ENCODE assay signal across 13 cellular contexts in the genomic region with DNA sequence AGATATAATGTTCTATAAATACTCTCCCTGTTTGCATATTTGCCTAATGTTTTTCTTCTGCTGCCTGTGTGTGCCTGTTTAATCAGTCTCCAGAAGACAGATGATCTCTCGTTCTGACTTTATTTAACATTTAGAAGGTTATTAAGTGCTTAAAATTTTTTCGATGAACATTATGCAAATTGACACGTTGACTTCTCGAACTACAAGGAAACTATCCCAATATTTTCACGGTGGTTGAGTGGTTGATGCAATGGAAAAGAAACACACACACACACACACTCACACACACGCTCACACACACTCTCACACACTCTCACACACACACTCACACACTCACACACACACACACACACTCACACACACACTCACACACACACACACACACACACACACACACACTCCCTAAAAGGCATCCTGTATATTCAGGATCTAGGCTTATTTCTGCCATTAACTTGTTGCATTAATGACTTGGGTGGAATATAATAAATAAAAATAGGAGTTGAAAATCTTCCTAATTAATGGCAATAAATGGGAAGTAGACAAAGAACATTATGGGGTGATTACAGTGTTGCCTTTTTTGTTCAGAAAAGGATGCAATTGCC.
"Had no signal": no experiment of that assay in that cellular context is flagged by ENCODE, and none has a peak within 500 bp of the region (broad histone marks: within the 10 kb centered on the region; RNA-seq: fewer than 3 reads in every experiment).

No MANE protein-coding gene starts in this region.

- H3K4me3 ChIP-seq: pancreas, stomach, thyroid gland, uterus had no signal

- H3K4me3 Mint-ChIP-seq: activated CD4-positive, alpha-beta memory T cell treated with anti-CD3 and anti-CD28 coated beads, Interleukin-2, amount 10 ng/mL, durations not matched to agents 7 days and 5 days; activated naive CD8-positive, alpha-beta T cell treated with anti-CD3 and anti-CD28 coated beads, Interleukin-2, amount 10 ng/mL, durations not matched to agents 7 days and 5 days had no signal

- H3K9me3 ChIP-seq: pancreas, stomach, thyroid gland, uterus had no signal

- H3K36me3 ChIP-seq: pancreas, stomach, thyroid gland, uterus had no signal

- H3K27me3 ChIP-seq: pancreas, thyroid gland, uterus had no signal

- FAIRE-seq: kidney, pancreas had no signal

- H3K9me3 Mint-ChIP-seq: activated CD4-positive, alpha-beta memory T cell treated with anti-CD3 and anti-CD28 coated beads, Interleukin-2, amount 10 ng/mL, durations not matched to agents 7 days and 5 days; activated naive CD8-positive, alpha-beta T cell treated with anti-CD3 and anti-CD28 coated beads, Interleukin-2, amount 10 ng/mL, durations not matched to agents 7 days and 5 days had no signal

- H3K4me1 ChIP-seq: pancreas, uterus had no signal

- H3K36me3 Mint-ChIP-seq: activated naive CD8-positive, alpha-beta T cell treated with anti-CD3 and anti-CD28 coated beads, Interleukin-2, amount 10 ng/mL, durations not matched to agents 7 days and 5 days had no signal

- ATAC-seq: pancreas had no signal

- H3K27ac ChIP-seq: pancreas, thyroid gland, uterus had no signal

- DNase-seq: activated CD4-positive, alpha-beta memory T cell treated with anti-CD3 and anti-CD28 coated beads, Interleukin-2, amount 10 ng/mL, durations not matched to agents 7 days and 5 days; activated gamma-delta T cell treated with Interleukin-2 at 50 U/mL for 16 hours; activated naive CD8-positive, alpha-beta T cell treated with anti-CD3 and anti-CD28 coated beads, Interleukin-2, amount 10 ng/mL, durations not matched to agents 7 days and 5 days; activated T-cell treated with anti-CD3 and anti-CD28 coated beads, Interleukin-2, amount 50 U/mL, for 48 hours; anterior cingulate cortex; caudate nucleus; effector memory CD4-positive, alpha-beta T cell; kidney; pancreas; stomach; T1000; uterus had no signal

- H3K27ac Mint-ChIP-seq: activated CD4-positive, alpha-beta memory T cell treated with anti-CD3 and anti-CD28 coated beads, Interleukin-2, amount 10 ng/mL, durations not matched to agents 7 days and 5 days; activated naive CD8-positive, alpha-beta T cell treated with anti-CD3 and anti-CD28 coated beads, Interleukin-2, amount 10 ng/mL, durations not matched to agents 7 days and 5 days had no signal
